ENCODE assay signal across 8 cellular contexts in the genomic region with DNA sequence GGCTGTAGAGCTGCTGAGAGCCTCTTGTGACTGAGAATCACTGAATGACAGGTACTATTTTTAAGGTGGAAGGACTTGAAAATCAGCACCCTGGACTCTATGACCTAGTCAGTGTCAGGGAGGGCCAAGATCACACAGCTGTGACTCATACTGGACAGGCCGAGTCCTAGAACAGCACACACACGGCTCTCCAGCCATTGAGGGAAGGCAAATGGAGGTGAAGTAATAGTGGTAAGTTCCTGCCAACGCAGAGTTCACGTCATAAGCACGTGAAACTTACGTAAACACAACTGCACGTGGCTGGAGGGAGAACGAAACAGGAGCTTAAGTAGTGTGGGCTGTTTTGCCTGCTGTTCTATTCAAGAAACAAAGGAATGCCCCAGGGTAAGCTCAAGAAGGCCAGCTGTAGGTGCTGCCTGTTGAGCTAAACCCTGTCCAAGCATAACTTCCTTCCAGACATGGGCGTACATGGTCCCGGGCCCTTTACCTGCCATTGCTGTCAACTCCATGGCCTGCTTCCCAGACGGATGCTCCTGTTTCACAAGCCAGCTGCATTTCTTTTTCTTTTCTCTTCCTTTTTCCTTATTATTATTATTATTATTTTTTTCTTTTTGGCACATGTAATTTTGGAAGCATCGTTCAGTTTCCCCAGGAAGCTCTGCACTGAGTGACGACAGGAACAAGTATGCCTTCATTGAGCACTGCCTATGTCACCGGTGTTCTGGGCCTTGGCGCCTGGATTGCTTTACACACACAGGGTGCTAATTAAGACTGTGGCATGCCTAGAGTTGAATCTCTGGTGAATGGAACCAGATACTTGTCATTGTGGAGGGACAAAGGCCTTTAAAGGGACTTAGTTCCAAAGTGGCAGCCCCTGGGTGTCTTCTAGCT. TPM values are rescaled to one million over a fixed set of nuclear protein-coding genes. Genes with fewer than 3 reads are reported as not detected.
DNase-seq lines count a peak whose midpoint lies in the region; TF ChIP-seq lines count a peak whose summit lies in the region.

No MANE protein-coding gene starts in this region.

- H3K9me3 ChIP-seq in neuronal stem cell (replicated peaks in 1 of 2; ENCODE audit: control insufficient read depth in 2 of 2, insufficient read depth in 1 of 2, low read depth in 1 of 2, low read length in 2 of 2): peaks cover 0 to 2% of the 10 kb centered on the region in 2 donors
- H3K9me3 ChIP-seq in osteoblast (ENCODE audit: low read depth, low read length): no peaks in the 10 kb centered on the region
- no peaks in the 10 kb centered on the region for H3K9me3 ChIP-seq in WERI-Rb-1 (ENCODE audit: severe bottlenecking)

- no CpG with 5 or more reads among the region's 15 CpGs for WGBS in neuronal stem cell (ENCODE audit: extremely low coverage in 2 of 2, insufficient read length in 2 of 2, insufficient replicate concordance in 1 of 2), 2 donors

- no peak overlapping the region for H2BK12ac ChIP-seq in neuronal stem cell (ENCODE audit: low read length)

- H2BK15ac ChIP-seq in neuronal stem cell (ENCODE audit: low read length): no peak overlapping the region

- no peak overlapping the region for H4K91ac ChIP-seq in neuronal stem cell (ENCODE audit: low read depth, low read length, poor library complexity)

- no peak overlapping the region for H3K23ac ChIP-seq in neuronal stem cell (ENCODE audit: low read depth, low read length, poor library complexity)

- DNase-seq in COLO829 (ENCODE audit: low spot score) (peak; percentile 69), NCI-H2029 (lab: John Stamatoyannopoulos, UW) (peak; percentile 91), erythroblast (lab: John Stamatoyannopoulos, UW) (peak; percentile 66 to 69), neuronal stem cell (ENCODE audit: low spot score) (peak; percentile 23), osteoblast (ENCODE audit: insufficient read length, low spot score, missing footprints) (no peak), WERI-Rb-1 (no peak), retina (no peak)
- DNase-seq in activated naive CD4-positive, alpha-beta T cell treated with Interleukin-2 at 50 U/mL for 16 hours: no peak

- H3K14ac ChIP-seq in neuronal stem cell (ENCODE audit: low read length): no peak overlapping the region

- H2BK5ac ChIP-seq in neuronal stem cell (ENCODE audit: low read length): no peak overlapping the region

- peak; percentile 28 for TF ChIP-seq POLR2A in erythroblast (IDR thresholded peaks at IDR 0.05; ENCODE audit: low read length)

- peak overlapping the region; percentile 61 for H3K18ac ChIP-seq in neuronal stem cell (ENCODE audit: low read length)

- no peaks in the 10 kb centered on the region for H3K79me1 ChIP-seq in neuronal stem cell (ENCODE audit: low read depth, low read length)

- no peak overlapping the region for H2BK120ac ChIP-seq in neuronal stem cell (ENCODE audit: low read depth, low read length)

- H3K4me1 ChIP-seq in neuronal stem cell (ENCODE audit: control insufficient read depth in 2 of 2, insufficient read depth in 1 of 2, low read depth in 1 of 2, low read length in 2 of 2) (peaks cover 0 to 12% of the 10 kb centered on the region in 2 donors), osteoblast (ENCODE audit: insufficient read depth, low read length) (peaks cover 6% of the 10 kb centered on the region)

- H3K79me2 ChIP-seq in osteoblast (ENCODE audit: insufficient read depth, low read length): no peaks in the 10 kb centered on the region

- H3K36me3 ChIP-seq in neuronal stem cell (replicated peaks in 1 of 2; ENCODE audit: control insufficient read depth in 2 of 2, insufficient read depth in 2 of 2, low read length in 2 of 2) (no peaks in the 10 kb centered on the region), osteoblast (ENCODE audit: insufficient read depth, low read length) (no peaks in the 10 kb centered on the region), WERI-Rb-1 (no peaks in the 10 kb centered on the region)

- no peak overlapping the region for H3K9ac ChIP-seq in neuronal stem cell (ENCODE audit: low read depth, low read length, poor library complexity)

- H4K20me1 ChIP-seq in osteoblast (ENCODE audit: insufficient read depth, low read length): no peaks in the 10 kb centered on the region

- no peak for TF ChIP-seq CTCF in osteoblast (IDR thresholded peaks at IDR 0.05; ENCODE audit: extremely low read depth, low read depth, low read length)
- no peak for TF ChIP-seq CTCF in WERI-Rb-1 (IDR thresholded peaks at IDR 0.05; ENCODE audit: low read depth, low read length)

- H3K4me2 ChIP-seq in neuronal stem cell (ENCODE audit: insufficient read depth, low read length, poor library complexity, severe bottlenecking) (no peak overlapping the region), osteoblast (ENCODE audit: insufficient read depth, low read length) (no peak overlapping the region)

- H3K27ac ChIP-seq in neuronal stem cell (replicated peaks; ENCODE audit: low read length) (no peak overlapping the region), osteoblast (ENCODE audit: low read depth, low read length) (no peak overlapping the region), WERI-Rb-1 (no peak overlapping the region)

- H4K8ac ChIP-seq in neuronal stem cell (ENCODE audit: low read depth, low read length): no peak overlapping the region

- no peaks in the 10 kb centered on the region for H3K27me3 ChIP-seq in neuronal stem cell (ENCODE audit: control insufficient read depth in 3 of 3, insufficient read depth in 3 of 3, low read depth in 1 of 3, low read length in 3 of 3)
- H3K27me3 ChIP-seq in osteoblast (ENCODE audit: insufficient read depth, low read length): peaks cover 6% of the 10 kb centered on the region
- H3K27me3 ChIP-seq in WERI-Rb-1 (ENCODE audit: insufficient read depth, low read depth, severe bottlenecking): peaks cover 77% of the 10 kb centered on the region

- no peak overlapping the region for H2AK5ac ChIP-seq in neuronal stem cell (ENCODE audit: low read depth, low read length)

- H3K4me3 ChIP-seq in neuronal stem cell (ENCODE audit: low read length in 2 of 2) (no peak overlapping the region), osteoblast (ENCODE audit: insufficient read depth, low read length) (no peak overlapping the region), WERI-Rb-1 (ENCODE audit: low read depth, low read length) (no peak overlapping the region)

- H3K4ac ChIP-seq in neuronal stem cell (ENCODE audit: low read length): no peak overlapping the region

- no peak overlapping the region for H2AFZ ChIP-seq in neuronal stem cell (ENCODE audit: low read length)
- no peak overlapping the region for H2AFZ ChIP-seq in osteoblast (ENCODE audit: low read length)

RNA-seq across cellular contexts. Expression of a gene that starts 10.2 kb away (rescaled TPM):
- polyA plus RNA-seq in neuronal stem cell (2013, experiment 1 of 2): 0.01 TPM
- polyA plus RNA-seq in neuronal stem cell (2013, experiment 2 of 2): 0.04 TPM
- not detected in 2 replicates for total RNA-seq in osteoblast

Comparison
In these comparisons a context has a peak if more than half of its experiments do, and no peak if none do; other contexts are left out.
1. DNase-seq: peak in COLO829 (single experiment), NCI-H2029 (single experiment), erythroblast (2 of 2) and neuronal stem cell (single experiment); none in osteoblast (single experiment), WERI-Rb-1 (single experiment), activated naive CD4-positive, alpha-beta T cell treated with Interleukin-2 at 50 U/mL for 16 hours (single experiment) and retina (single experiment).